27 cellular contexts compared by ENCODE assay signal in genomic region chr1:70443739-70444138, GRCh38.
"Had no signal": no experiment of that assay in that cellular context is flagged by ENCODE, and none has a peak within 500 bp of the region (broad histone marks: within the 10 kb centered on the region; RNA-seq: fewer than 3 reads in every experiment).

No MANE protein-coding gene starts in this region.

- H3K27ac Mint-ChIP-seq: memory B cell; mesothelial cell of epicardium; naive B cell; nephron; stimulated activated memory B cell treated with anti-CD40 and anti-IgM and Interleukin-4, amounts not matched to agents 10 μg/mL and 1 μg/mL and 100 μg/mL, for 72 hours; stimulated activated naive CD8-positive, alpha-beta T cell treated with anti-CD3 and anti-CD28 coated beads, Interleukin-15, Interleukin-2, amounts not matched to agents 100 ng/mL and 50 ng/mL, for 24 hours had no signal

- H3K27ac ChIP-seq: epithelial cell of prostate, esophagus squamous epithelium, gastroesophageal sphincter, left ventricle myocardium inferior, lower lobe of right lung, neutrophil, psoas muscle, spleen, tibial nerve, upper lobe of right lung, vagina had no signal

- ATAC-seq: gastroesophageal sphincter; left cardiac atrium; lower lobe of right lung; psoas muscle; sciatic nerve; stimulated activated memory B cell treated with anti-CD40 and anti-IgM and Interleukin-4, amounts not matched to agents 10 μg/mL and 1 μg/mL and 100 μg/mL, for 72 hours; upper lobe of right lung had no signal

- H3K4me1 Mint-ChIP-seq: memory B cell; mesothelial cell of epicardium; naive B cell; nephron; stimulated activated memory B cell treated with anti-CD40 and anti-IgM and Interleukin-4, amounts not matched to agents 10 μg/mL and 1 μg/mL and 100 μg/mL, for 72 hours had no signal

- H3K9me3 ChIP-seq: esophagus squamous epithelium, gastroesophageal sphincter, left ventricle myocardium inferior, lower lobe of right lung, neutrophil, psoas muscle, spleen, tibial nerve, upper lobe of right lung, vagina had no signal

- H3K27me3 Mint-ChIP-seq: memory B cell; naive B cell; stimulated activated memory B cell treated with anti-CD40 and anti-IgM and Interleukin-4, amounts not matched to agents 10 μg/mL and 1 μg/mL and 100 μg/mL, for 72 hours; stimulated activated naive CD8-positive, alpha-beta T cell treated with anti-CD3 and anti-CD28 coated beads, Interleukin-15, Interleukin-2, amounts not matched to agents 100 ng/mL and 50 ng/mL, for 24 hours had no signal

- H3K4me1 ChIP-seq: esophagus squamous epithelium, lower lobe of right lung, spleen, upper lobe of right lung, vagina had no signal

- H3K27me3 ChIP-seq: esophagus squamous epithelium, gastroesophageal sphincter, neutrophil, spleen, tibial nerve, upper lobe of right lung, vagina had no signal

- H3K4me3 ChIP-seq: esophagus squamous epithelium, gastroesophageal sphincter, left ventricle myocardium inferior, lower lobe of right lung, psoas muscle, spleen, tibial nerve, upper lobe of right lung, vagina had no signal

- H3K9me3 Mint-ChIP-seq: memory B cell; mesothelial cell of epicardium; naive B cell; nephron; stimulated activated memory B cell treated with anti-CD40 and anti-IgM and Interleukin-4, amounts not matched to agents 10 μg/mL and 1 μg/mL and 100 μg/mL, for 72 hours; stimulated activated naive CD8-positive, alpha-beta T cell treated with anti-CD3 and anti-CD28 coated beads, Interleukin-15, Interleukin-2, amounts not matched to agents 100 ng/mL and 50 ng/mL, for 24 hours had no signal

- H3K36me3 ChIP-seq: esophagus squamous epithelium, neutrophil had no signal

- H3K4me3 Mint-ChIP-seq: memory B cell; mesothelial cell of epicardium; naive B cell; nephron; stimulated activated memory B cell treated with anti-CD40 and anti-IgM and Interleukin-4, amounts not matched to agents 10 μg/mL and 1 μg/mL and 100 μg/mL, for 72 hours; stimulated activated naive CD8-positive, alpha-beta T cell treated with anti-CD3 and anti-CD28 coated beads, Interleukin-15, Interleukin-2, amounts not matched to agents 100 ng/mL and 50 ng/mL, for 24 hours had no signal

- DNase-seq: effector memory CD4-positive, alpha-beta T cell; esophagus squamous epithelium; foreskin fibroblast; glutamatergic neuron; kidney; left cardiac atrium; left ventricle myocardium inferior; lower lobe of right lung; naive B cell; psoas muscle; retina; spleen; stimulated activated CD4-positive, alpha-beta T cell treated with anti-CD3 and anti-CD28 coated beads, Interleukin-15, amount 100 ng/mL, for 24 hours; stimulated activated CD4-positive, alpha-beta T cell treated with anti-CD3 and anti-CD28 coated beads, Interleukin-1b, Interleukin-23, amount 100 ng/mL, for 48 hours; stimulated activated CD4-positive, alpha-beta T cell treated with anti-CD3 and anti-CD28 coated beads, Interleukin-4, amount 100 ng/mL, for 24 hours; upper lobe of right lung had no signal
